In genomic region chr7:47473499-47474210, GRCh38 we compare ENCODE assay signal across 15 cellular contexts.
DNase-seq lines count a peak whose midpoint lies in the region; ATAC-seq and TF ChIP-seq lines count a peak whose summit lies in the region.
"Had no signal": no experiment of that assay in that cellular context is flagged by ENCODE, and none has a peak within 500 bp of the region (broad histone marks: within the 10 kb centered on the region; RNA-seq: fewer than 3 reads in every experiment).

No MANE protein-coding gene starts in this region.

- POLR2A ChIA-PET in Panc1 (lab: Charles Lee), result no interaction called here

- TSS peak; percentile 30 for BruUV-seq in Panc1 (replicated peaks; lab: Mats Ljungman, UMichigan)

- no peak overlapping the region for H3K4me3 ChIP-seq in Panc1 (ENCODE audit: low read depth in 2 of 2, low read length in 2 of 2)
- H3K4me3 ChIP-seq in hepatocyte, result no peak overlapping the region
- no peak overlapping the region for H3K4me3 ChIP-seq in subcutaneous abdominal adipose tissue (ENCODE audit: low read depth in 1 of 5, low read length in 5 of 5)

- CTCF ChIA-PET in Panc1 (lab: Charles Lee), result interaction anchor here (0.7 kb wide), 1 partner anchor 207 kb away, joined by 3 read pairs; no protein-coding TSS in a partner anchor

- no peak overlapping the region for H2AFZ ChIP-seq in hepatocyte

- H3K4me1 ChIP-seq in Panc1 (ENCODE audit: control insufficient read depth, insufficient read depth, low read length) (peaks cover 82% of the 10 kb centered on the region), hepatocyte (ENCODE audit: insufficient read depth) (peaks cover 52% of the 10 kb centered on the region), subcutaneous abdominal adipose tissue (ENCODE audit: control insufficient read depth in 5 of 5, insufficient read depth in 5 of 5, low read length in 5 of 5) (peaks cover 11 to 59% (median 55%) of the 10 kb centered on the region in 5 donors)

- H3K9ac ChIP-seq in subcutaneous abdominal adipose tissue (ENCODE audit: low read length in 5 of 5), result no peak overlapping the region

- H3K9me3 ChIP-seq in Panc1 (ENCODE audit: control insufficient read depth, insufficient read depth, low read depth, low read length), result no peaks in the 10 kb centered on the region
- H3K9me3 ChIP-seq in hepatocyte (ENCODE audit: low read depth), result no peaks in the 10 kb centered on the region
- no peaks in the 10 kb centered on the region for H3K9me3 ChIP-seq in subcutaneous abdominal adipose tissue (ENCODE audit: control insufficient read depth in 5 of 5, low read length in 5 of 5)

- H3K4me2 ChIP-seq in hepatocyte, result no peak overlapping the region

- TF ChIP-seq CTCF in Panc1 (IDR thresholded peaks at IDR 0.05) (no peak), hepatocyte (IDR thresholded peaks at IDR 0.05; ENCODE audit: poor library complexity) (no peak)

- peak; percentile 64 for DNase-seq in DMS53 (lab: John Stamatoyannopoulos, UW)
- no peak for DNase-seq in DMS53 treated with DMSO at 0.1 percent for 48 hours (lab: John Stamatoyannopoulos, UW; ENCODE audit: unreplicated experiment)
- DNase-seq in Panc1 (ENCODE audit: low read depth, low spot score), result no peak
- DNase-seq in hepatocyte (ENCODE audit: low spot score), result no peak
- DNase-seq in SK-N-DZ (ENCODE audit: low spot score), result no peak
- no peak for DNase-seq in NCI-H446 treated with DMSO at 0.1 percent for 48 hours (lab: John Stamatoyannopoulos, UW)
- DNase-seq in SIG-M5 treated with dmso at 0.1 percent for 504 hours (lab: John Stamatoyannopoulos, UW; ENCODE audit: unreplicated experiment), result no peak
- DNase-seq: 8988T; activated T-cell treated with anti-CD3 and anti-CD28 coated beads, Interleukin-2, amount 50 U/mL, for 24 hours; anterior cingulate cortex; effector memory CD8-positive, alpha-beta T cell; KBM-7; mammary epithelial cell; stimulated activated CD4-positive, alpha-beta T cell treated with anti-CD3 and anti-CD28 coated beads, Interleukin-4, amount 100 ng/mL, for 4 hours had no signal

- in situ Hi-C loops in Panc1 (cut with HindIII; ENCODE audit: low pct_unique_long_range_greater_than_20kb, low sequenced_read_pairs), result no loop called here

- intact Hi-C loops in Panc1 (cut with micrococcal nuclease; ENCODE audit: unreplicated experiment), result no loop called here

- ATAC-seq in Panc1, result no peak
- ATAC-seq: effector memory CD8-positive, alpha-beta T cell had no signal

- H3K9me2 ChIP-seq in hepatocyte (replicated peaks; ENCODE audit: insufficient read depth), result no peaks in the 10 kb centered on the region

- H3K27me3 ChIP-seq in Panc1 (ENCODE audit: control insufficient read depth, insufficient read depth, low read length), result no peaks in the 10 kb centered on the region
- H3K27me3 ChIP-seq in hepatocyte, result no peaks in the 10 kb centered on the region
- no peaks in the 10 kb centered on the region for H3K27me3 ChIP-seq in subcutaneous abdominal adipose tissue (ENCODE audit: control insufficient read depth in 5 of 5, insufficient read depth in 4 of 5, low read length in 5 of 5)

- 84% methylated on average over 6 of the region's 6 CpGs for WGBS in hepatocyte (ENCODE audit: low lambda C conversion rate, missing lambda C conversion rate)

- H3K36me3 ChIP-seq in Panc1 (ENCODE audit: control insufficient read depth, insufficient read depth, low read length) (peaks cover 6% of the 10 kb centered on the region), hepatocyte (replicated peaks; ENCODE audit: insufficient read depth, low read depth) (no peaks in the 10 kb centered on the region), subcutaneous abdominal adipose tissue (ENCODE audit: control insufficient read depth in 5 of 5, insufficient read depth in 5 of 5, low read length in 5 of 5) (peaks cover 0 to 13% (median 2%) of the 10 kb centered on the region in 5 donors)

- H3K27ac ChIP-seq in Panc1 (ENCODE audit: low read length) (peak overlapping the region; percentile 80), hepatocyte (peak overlapping the region; percentile 91), subcutaneous abdominal adipose tissue (ENCODE audit: low read depth, low read length) (peak overlapping the region; percentile 84)

- H3K79me2 ChIP-seq in hepatocyte, result peaks cover 78% of the 10 kb centered on the region

- no peaks in the 10 kb centered on the region for H4K20me1 ChIP-seq in hepatocyte (ENCODE audit: insufficient read depth, poor library complexity, severe bottlenecking)
